14 cellular contexts compared by ENCODE assay signal in genomic region chr2:221309888-221310287, GRCh38.
"Had no signal": no experiment of that assay in that cellular context is flagged by ENCODE, and none has a peak within 500 bp of the region (broad histone marks: within the 10 kb centered on the region; RNA-seq: fewer than 3 reads in every experiment).

No MANE protein-coding gene starts in this region.

- H3K9me3 Mint-ChIP-seq: activated T-helper 17 cell treated with anti-CD3 and anti-CD28 coated beads, Interleukin-2, amount 50 U/mL, for 72 hours; effector memory CD8-positive, alpha-beta T cell; naive B cell; stimulated activated effector memory CD8-positive, alpha-beta T cell treated with anti-CD3 and anti-CD28 coated beads, Interleukin-12 subunit alpha, Interleukin-12 subunit beta, amount 100 ng/mL, for 72 hours had no signal

- H3K4me3 Mint-ChIP-seq: activated T-helper 17 cell treated with anti-CD3 and anti-CD28 coated beads, Interleukin-2, amount 50 U/mL, for 72 hours; effector memory CD8-positive, alpha-beta T cell; stimulated activated effector memory CD8-positive, alpha-beta T cell treated with anti-CD3 and anti-CD28 coated beads, Interleukin-12 subunit alpha, Interleukin-12 subunit beta, amount 100 ng/mL, for 72 hours had no signal

- H3K27ac Mint-ChIP-seq: activated T-helper 17 cell treated with anti-CD3 and anti-CD28 coated beads, Interleukin-2, amount 50 U/mL, for 72 hours; effector memory CD8-positive, alpha-beta T cell; naive B cell; stimulated activated effector memory CD8-positive, alpha-beta T cell treated with anti-CD3 and anti-CD28 coated beads, Interleukin-12 subunit alpha, Interleukin-12 subunit beta, amount 100 ng/mL, for 72 hours had no signal

- H3K27me3 Mint-ChIP-seq: naive B cell had no signal

- H3K36me3 Mint-ChIP-seq: naive B cell; stimulated activated effector memory CD8-positive, alpha-beta T cell treated with anti-CD3 and anti-CD28 coated beads, Interleukin-12 subunit alpha, Interleukin-12 subunit beta, amount 100 ng/mL, for 72 hours had no signal

- H3K4me1 Mint-ChIP-seq: stimulated activated effector memory CD8-positive, alpha-beta T cell treated with anti-CD3 and anti-CD28 coated beads, Interleukin-12 subunit alpha, Interleukin-12 subunit beta, amount 100 ng/mL, for 72 hours had no signal

- ATAC-seq: activated T-helper 17 cell treated with anti-CD3 and anti-CD28 coated beads, Interleukin-2, amount 50 U/mL, for 72 hours; effector memory CD8-positive, alpha-beta T cell; foreskin keratinocyte; pancreas; stimulated activated effector memory CD8-positive, alpha-beta T cell treated with anti-CD3 and anti-CD28 coated beads, Interleukin-12 subunit alpha, Interleukin-12 subunit beta, amount 100 ng/mL, for 72 hours had no signal

- DNase-seq: activated CD4-positive, alpha-beta T cell treated with anti-CD3 and anti-CD28 coated beads, Interleukin-2, amount 50 U/mL, for 48 hours; activated naive CD4-positive, alpha-beta T cell treated with Interleukin-2 at 50 U/mL for 16 hours; dermis blood vessel endothelial cell; effector memory CD8-positive, alpha-beta T cell; foreskin keratinocyte; glutamatergic neuron; naive B cell; pancreas; stimulated activated CD4-positive, alpha-beta T cell treated with anti-CD3 and anti-CD28 coated beads, Interleukin-12 subunit alpha, Interleukin-12 subunit beta, amount 100 ng/mL, for 4 hours; stimulated activated CD4-positive, alpha-beta T cell treated with anti-CD3 and anti-CD28 coated beads, Interleukin-2, amount 100 ng/mL, for 24 hours; uterus; WERI-Rb-1 had no signal
